8 cellular contexts compared by ENCODE assay signal in genomic region chr17:58006563-58006923, GRCh38. TPM values are rescaled to one million over a fixed set of nuclear protein-coding genes. Genes with fewer than 3 reads are reported as not detected.
DNase-seq lines count a peak whose midpoint lies in the region; ATAC-seq and TF ChIP-seq lines count a peak whose summit lies in the region.

No MANE protein-coding gene starts in this region.

- CTCF ChIA-PET in GM10248 (lab: Yijun Ruan, JAX): interaction anchor here (1.0 to 2.8 kb wide), 9 partner anchors 12 to 334 kb away, joined by 3 to 22 read pairs (median 3); no protein-coding TSS in a partner anchor
- CTCF ChIA-PET in naive thymus-derived CD4-positive, alpha-beta T cell (lab: Charles Lee): interaction anchor here (1.0 to 1.3 kb wide), 3 partner anchors 20 to 113 kb away, joined by 3 to 5 read pairs (median 3); no protein-coding TSS in a partner anchor

- H3K9me2 ChIP-seq in OCI-LY1 (ENCODE audit: low read depth, low read length): no peaks in the 10 kb centered on the region

- no peak for TF ChIP-seq POLR2A in esophagus squamous epithelium (IDR thresholded peaks at IDR 0.05)

- no peak for TF ChIP-seq CTCF in GM10248 (IDR thresholded peaks at IDR 0.05; ENCODE audit: control extremely low read depth, extremely low read depth, low read depth, missing control alignments)
- TF ChIP-seq CTCF in OCI-LY1 (IDR thresholded peaks at IDR 0.05; ENCODE audit: low read length): no peak
- no peak for TF ChIP-seq CTCF in esophagus squamous epithelium (IDR thresholded peaks at IDR 0.05)

- H3K27me3 ChIP-seq in OCI-LY1 (ENCODE audit: insufficient read depth, low read length) (no peaks in the 10 kb centered on the region), esophagus squamous epithelium (no peaks in the 10 kb centered on the region)
- no peaks in the 10 kb centered on the region for H3K27me3 ChIP-seq in naive thymus-derived CD4-positive, alpha-beta T cell (ENCODE audit: control insufficient read depth in 2 of 2, insufficient read depth in 2 of 2, low read length in 2 of 2)

- no peaks in the 10 kb centered on the region for H3K27me3 Mint-ChIP-seq in activated T-cell treated with anti-CD3 and anti-CD28 coated beads, Interleukin-2, amount 50 U/mL, for 24 hours
- H3K27me3 Mint-ChIP-seq in naive thymus-derived CD4-positive, alpha-beta T cell: peaks cover 0 to 3% (median 0%) of the 10 kb centered on the region in 5 donors
- no peaks in the 10 kb centered on the region for H3K27me3 Mint-ChIP-seq in stimulated activated naive CD8-positive, alpha-beta T cell treated with anti-CD3 and anti-CD28 coated beads, Interleukin-15, amount 100 ng/mL, for 72 hours

- 1% methylated on average over 13 of the region's 20 CpGs; no CpG with 5 or more reads in 1 of the 2 donors for WGBS in esophagus squamous epithelium, 2 donors

- H2AFZ ChIP-seq in OCI-LY1 (ENCODE audit: low read length): no peak overlapping the region

- H3K36me3 ChIP-seq in OCI-LY1 (ENCODE audit: insufficient read depth, low read length) (peaks cover 55% of the 10 kb centered on the region), esophagus squamous epithelium (peaks cover 0 to 40% (median 14%) of the 10 kb centered on the region in 3 donors)
- H3K36me3 ChIP-seq in naive thymus-derived CD4-positive, alpha-beta T cell (ENCODE audit: control insufficient read depth in 2 of 3, insufficient read depth in 3 of 3, low read length in 3 of 3): peaks cover 21 to 39% (median 31%) of the 10 kb centered on the region in 3 experiments

- intact Hi-C loops in esophagus squamous epithelium (cut with DNase I): loop anchor here (5.0 kb wide), 2 partner anchors 76 to 106 kb away; partner anchors contain the start of gene DYNLL2
- intact Hi-C loops in naive thymus-derived CD4-positive, alpha-beta T cell (cut with micrococcal nuclease): loop anchor here (2.0 to 10.0 kb wide), 10 partner anchors 146 to 1172 kb away; partner anchors contain the start of genes PRR11 (in 2 of the 2), SKA2 (in 2 of the 2), TRIM37 (in 2 of the 2) and C17orf67 (in 1 of the 2)

- peak overlapping the region; percentile 100 for H3K27ac Mint-ChIP-seq in activated T-cell treated with anti-CD3 and anti-CD28 coated beads, Interleukin-2, amount 50 U/mL, for 24 hours
- H3K27ac Mint-ChIP-seq in naive thymus-derived CD4-positive, alpha-beta T cell: peak overlapping the region; percentile 99 to 100 (median 99)
- H3K27ac Mint-ChIP-seq in stimulated activated naive CD8-positive, alpha-beta T cell treated with anti-CD3 and anti-CD28 coated beads, Interleukin-15, amount 100 ng/mL, for 72 hours: peak overlapping the region; percentile 100

- no peaks in the 10 kb centered on the region; the same call in 1 of the 2 replicates for H4K20me1 ChIP-seq in OCI-LY1 (ENCODE audit: insufficient read depth, low read length)

- H3K4me1 ChIP-seq in OCI-LY1 (ENCODE audit: insufficient read depth, low read length, severe bottlenecking) (peaks cover 51% of the 10 kb centered on the region), esophagus squamous epithelium (peaks cover 15 to 56% (median 34%) of the 10 kb centered on the region in 3 donors)
- H3K4me1 ChIP-seq in naive thymus-derived CD4-positive, alpha-beta T cell (ENCODE audit: control insufficient read depth in 2 of 2, insufficient read depth in 2 of 2, low read length in 2 of 2): peaks cover 31 to 32% of the 10 kb centered on the region in 2 donors

- peak; percentile 8 for ATAC-seq in naive thymus-derived CD4-positive, alpha-beta T cell
- peak; percentile 32 for ATAC-seq in stimulated activated naive CD8-positive, alpha-beta T cell treated with anti-CD3 and anti-CD28 coated beads, Interleukin-15, amount 100 ng/mL, for 72 hours
- no peak for ATAC-seq in HG03457 (IDR thresholded peaks at IDR 0.05; ENCODE audit: unreplicated experiment)

- H3K36me3 Mint-ChIP-seq in activated T-cell treated with anti-CD3 and anti-CD28 coated beads, Interleukin-2, amount 50 U/mL, for 24 hours (ENCODE audit: low read depth): peaks cover 82% of the 10 kb centered on the region
- peaks cover 12 to 41% (median 32%) of the 10 kb centered on the region in 5 donors for H3K36me3 Mint-ChIP-seq in naive thymus-derived CD4-positive, alpha-beta T cell

- H3K4me1 Mint-ChIP-seq in activated T-cell treated with anti-CD3 and anti-CD28 coated beads, Interleukin-2, amount 50 U/mL, for 24 hours (ENCODE audit: low read depth): peaks cover 52% of the 10 kb centered on the region
- H3K4me1 Mint-ChIP-seq in naive thymus-derived CD4-positive, alpha-beta T cell: peaks cover 36 to 66% (median 59%) of the 10 kb centered on the region in 7 donors
- peaks cover 54% of the 10 kb centered on the region for H3K4me1 Mint-ChIP-seq in stimulated activated naive CD8-positive, alpha-beta T cell treated with anti-CD3 and anti-CD28 coated beads, Interleukin-15, amount 100 ng/mL, for 72 hours

- H3K9me3 ChIP-seq in OCI-LY1 (ENCODE audit: low read length) (no peaks in the 10 kb centered on the region), esophagus squamous epithelium (no peaks in the 10 kb centered on the region)
- H3K9me3 ChIP-seq in naive thymus-derived CD4-positive, alpha-beta T cell (ENCODE audit: control insufficient read depth in 2 of 3, low read length in 3 of 3): no peaks in the 10 kb centered on the region

- H3K27ac ChIP-seq in OCI-LY1 (ENCODE audit: low read depth, low read length, poor library complexity, severe bottlenecking): peak overlapping the region; percentile 90
- H3K27ac ChIP-seq in esophagus squamous epithelium: peak overlapping the region; percentile 96 to 100 (median 99)
- H3K27ac ChIP-seq in naive thymus-derived CD4-positive, alpha-beta T cell (ENCODE audit: low read depth, low read length): peak overlapping the region; percentile 93

- H3K4me3 ChIP-seq in OCI-LY1 (ENCODE audit: low read depth, low read length, poor library complexity, severe bottlenecking) (peak overlapping the region; percentile 93), esophagus squamous epithelium (peak overlapping the region; percentile 76 to 100 (median 92))
- H3K4me3 ChIP-seq in naive thymus-derived CD4-positive, alpha-beta T cell (ENCODE audit: low read length): peak overlapping the region; percentile 99

- H3K4me2 ChIP-seq in OCI-LY1 (ENCODE audit: low read length): peak overlapping the region; percentile 91

- DNase-seq in GM10248 (ENCODE audit: extremely low spot score) (peak; percentile 42), HK-2 (ENCODE audit: unreplicated experiment) (peak; percentile 72), esophagus squamous epithelium (lab: John Stamatoyannopoulos, UW) (no peak)
- peak; percentile 84 for DNase-seq in activated T-cell treated with anti-CD3 and anti-CD28 coated beads, Interleukin-2, amount 50 U/mL, for 24 hours
- DNase-seq in naive thymus-derived CD4-positive, alpha-beta T cell: peak in 8 of 9 donors; percentile 25 to 72 (median 40)
- peak; percentile 39 to 61 for DNase-seq in stimulated activated naive CD8-positive, alpha-beta T cell treated with anti-CD3 and anti-CD28 coated beads, Interleukin-15, amount 100 ng/mL, for 72 hours

- peaks cover 12% of the 10 kb centered on the region; the same call in 1 of the 2 replicates for H3F3A ChIP-seq in OCI-LY1 (ENCODE audit: insufficient read depth, low read length)

- peaks cover 35% of the 10 kb centered on the region for H3K79me2 ChIP-seq in OCI-LY1 (ENCODE audit: insufficient read depth, low read length)

- peak overlapping the region; percentile 99 for H3K9ac ChIP-seq in OCI-LY1 (ENCODE audit: low read length)

- H3K9me3 Mint-ChIP-seq in activated T-cell treated with anti-CD3 and anti-CD28 coated beads, Interleukin-2, amount 50 U/mL, for 24 hours: no peaks in the 10 kb centered on the region
- H3K9me3 Mint-ChIP-seq in naive thymus-derived CD4-positive, alpha-beta T cell: peaks cover 0 to 10% (median 0%) of the 10 kb centered on the region in 11 donors
- H3K9me3 Mint-ChIP-seq in stimulated activated naive CD8-positive, alpha-beta T cell treated with anti-CD3 and anti-CD28 coated beads, Interleukin-15, amount 100 ng/mL, for 72 hours: no peaks in the 10 kb centered on the region

- POLR2A ChIA-PET in GM10248 (lab: Yijun Ruan, JAX): interaction anchor here (0.5 to 2.3 kb wide), 7 partner anchors 9 to 119 kb away, joined by 3 to 16 read pairs (median 8); partner anchors contain the start of genes DYNLL2 and VEZF1
- POLR2A ChIA-PET in naive thymus-derived CD4-positive, alpha-beta T cell (lab: Charles Lee): interaction anchor here (0.7 to 4.1 kb wide), 15 partner anchors 9 to 332 kb away, joined by 3 to 113 read pairs (median 5); partner anchors contain the start of genes DYNLL2, MRPS23 and VEZF1

- peak overlapping the region; percentile 100 for H3K4me3 Mint-ChIP-seq in activated T-cell treated with anti-CD3 and anti-CD28 coated beads, Interleukin-2, amount 50 U/mL, for 24 hours
- H3K4me3 Mint-ChIP-seq in naive thymus-derived CD4-positive, alpha-beta T cell: peak overlapping the region; percentile 96 to 100 (median 99)
- H3K4me3 Mint-ChIP-seq in stimulated activated naive CD8-positive, alpha-beta T cell treated with anti-CD3 and anti-CD28 coated beads, Interleukin-15, amount 100 ng/mL, for 72 hours: peak overlapping the region; percentile 89 to 100

RNA-seq across cellular contexts. Expression of gene SRSF1, which starts 0.5 kb away (rescaled TPM):
- total RNA-seq in esophagus squamous epithelium: 100 to 1,000 TPM; 134 to 223 (median 200) TPM
- total RNA-seq in naive thymus-derived CD4-positive, alpha-beta T cell: 100 to 1,000 TPM; 115 to 362 (median 249) TPM
- 10 to 100 TPM; 48.7 to 49.3 TPM for polyA plus RNA-seq in naive thymus-derived CD4-positive, alpha-beta T cell

RNA-seq across cellular contexts. Expression of gene VEZF1, which starts 18.5 kb away (rescaled TPM):
- total RNA-seq in esophagus squamous epithelium: 10 to 100 TPM; 20.3 to 61.4 (median 27.4) TPM
- 10 to 100 TPM; 43.2 to 81.9 (median 46.3) TPM for total RNA-seq in naive thymus-derived CD4-positive, alpha-beta T cell
- 10 to 100 TPM; 47.6 to 51.2 TPM for polyA plus RNA-seq in naive thymus-derived CD4-positive, alpha-beta T cell

RNA-seq across cellular contexts. Expression of gene CUEDC1, which starts 51.3 kb away (rescaled TPM):
- 10 to 100 TPM in 3 of 4 donors, 1 to 10 TPM in 1; 7.4 to 27.3 (median 18.4) TPM for total RNA-seq in esophagus squamous epithelium
- total RNA-seq in naive thymus-derived CD4-positive, alpha-beta T cell: 1 to 10 TPM in 3 of 5 experiments, under 1 TPM in 2; 0.10 to 7.7 (median 1.0) TPM
- polyA plus RNA-seq in naive thymus-derived CD4-positive, alpha-beta T cell: not detected
